In the genomic region with DNA sequence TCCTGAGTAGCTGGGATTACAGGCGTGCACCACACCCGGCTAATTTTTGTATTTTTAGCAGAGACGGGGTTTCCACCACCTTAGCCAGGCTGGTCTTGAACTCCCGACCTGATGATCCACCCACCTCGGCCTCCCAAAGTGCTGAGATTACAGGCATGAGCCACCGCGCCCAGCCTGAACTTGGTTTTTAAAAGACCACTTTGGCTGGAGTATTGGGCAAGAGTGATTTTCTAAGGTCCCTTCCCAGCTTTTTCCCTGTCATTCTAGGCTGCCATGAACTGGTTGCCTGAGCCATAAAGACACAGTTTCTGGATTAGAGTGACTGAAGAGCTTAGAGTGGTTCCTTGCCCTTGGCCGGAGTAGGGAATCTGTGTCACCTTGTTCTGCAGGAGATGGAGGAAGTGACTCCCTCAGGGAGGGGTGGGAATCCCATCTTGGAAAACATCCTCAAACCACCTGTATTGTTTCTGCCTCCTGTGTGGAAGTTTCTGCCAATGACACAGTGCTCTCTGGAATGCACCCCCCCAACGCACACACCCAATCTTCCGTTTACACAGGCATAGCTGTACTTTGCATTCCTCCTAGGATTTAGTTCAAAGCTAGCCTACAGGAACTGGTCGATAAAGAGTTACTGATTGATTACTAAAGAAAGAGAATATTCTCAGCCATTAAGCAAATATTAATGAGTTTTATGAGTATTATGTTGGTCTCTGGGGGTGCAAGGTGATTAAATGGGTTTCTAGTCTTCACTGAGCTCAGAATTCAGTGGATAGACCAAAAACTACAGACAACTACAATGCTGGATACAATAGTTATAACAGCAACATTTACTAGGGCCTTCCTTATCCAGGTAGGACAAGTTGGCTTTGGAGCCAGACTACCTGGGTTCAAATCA, we compare ENCODE assay signal across 1 cellular context.
TF ChIP-seq lines count a peak whose summit lies in the region.

No MANE protein-coding gene starts in this region.

TF ChIP-seq in HepG2, 621 proteins besides CTCF, POLR2A, EP300 and RAD21 (continued from another document and continues in another):
- TF ChIP-seq ZNF343 (CRISPR knock-in tag; IDR thresholded peaks at IDR 0.05) (peak; percentile 86; the same call in 1 of the 2 replicates), NR3C1 (CRISPR knock-in tag; IDR thresholded peaks at IDR 0.05) (no peak), RFX3 (CRISPR knock-in tag; IDR thresholded peaks at IDR 0.05) (peak; percentile 61; the same call in 1 of the 2 replicates), ARNTL (CRISPR knock-in tag; IDR thresholded peaks at IDR 0.05) (peak; percentile 97), ZNF672 (CRISPR knock-in tag; IDR thresholded peaks at IDR 0.05) (no peak), ISX (CRISPR knock-in tag; conservative IDR thresholded peaks at IDR 0.05) (no peak), NBN (conservative IDR thresholded peaks at IDR 0.05) (no peak), ERF (CRISPR knock-in tag; IDR thresholded peaks at IDR 0.05) (peak; percentile 100), ZNF331 (CRISPR knock-in tag; IDR thresholded peaks at IDR 0.05) (peak; percentile 98), SMAD1 (CRISPR knock-in tag; IDR thresholded peaks at IDR 0.05; ENCODE audit: borderline replicate concordance, low read depth) (peak; percentile 66; the same call in 1 of the 2 replicates), RXRA (CRISPR knock-in tag; IDR thresholded peaks at IDR 0.05) (peak; percentile 96), ZNF781 (CRISPR knock-in tag; IDR thresholded peaks at IDR 0.05; ENCODE audit: borderline replicate concordance, not compliant biosample characterization) (peak; percentile 86), ZMYM2 (CRISPR knock-in tag; IDR thresholded peaks at IDR 0.05) (peak; percentile 91), RAD51 (IDR thresholded peaks at IDR 0.05; ENCODE audit: borderline replicate concordance) (no peak), ZEB1 (IDR thresholded peaks at IDR 0.05; ENCODE audit: insufficient replicate concordance, low read depth) (peak; percentile 99), MAF1 (CRISPR knock-in tag; IDR thresholded peaks at IDR 0.05; ENCODE audit: borderline replicate concordance) (peak; percentile 93), ZNF263 (CRISPR knock-in tag; IDR thresholded peaks at IDR 0.05) (peak; percentile 82), FOXO1 (CRISPR knock-in tag; IDR thresholded peaks at IDR 0.05) (peak; percentile 100), ZNF816 (CRISPR knock-in tag; IDR thresholded peaks at IDR 0.05; ENCODE audit: borderline replicate concordance) (peak; percentile 75; the same call in 1 of the 2 replicates), SRSF1 (optimal IDR thresholded peaks at IDR 0.05; ENCODE audit: low read depth, low read length) (no peak), MIER3 (CRISPR knock-in tag; IDR thresholded peaks at IDR 0.05; ENCODE audit: borderline replicate concordance) (peak; percentile 100), RARA (CRISPR knock-in tag; IDR thresholded peaks at IDR 0.05) (peak; percentile 99), ZKSCAN8 (CRISPR knock-in tag; IDR thresholded peaks at IDR 0.05; ENCODE audit: borderline replicate concordance) (peak; percentile 98), KLF12 (CRISPR knock-in tag; IDR thresholded peaks at IDR 0.05; ENCODE audit: borderline replicate concordance) (peak; percentile 98), HCFC1 (IDR thresholded peaks at IDR 0.05; ENCODE audit: low read depth, low read length) (no peak), ZNF780A (CRISPR knock-in tag; IDR thresholded peaks at IDR 0.05) (peak; percentile 81; the same call in 1 of the 2 replicates), ZNF24 (IDR thresholded peaks at IDR 0.05) (peak; percentile 91), TAF15 (IDR thresholded peaks at IDR 0.05; ENCODE audit: low read depth, low read length, poor library complexity, severe bottlenecking) (no peak), DMTF1 (CRISPR knock-in tag; IDR thresholded peaks at IDR 0.05) (no peak), JARID2 (CRISPR knock-in tag; IDR thresholded peaks at IDR 0.05; ENCODE audit: insufficient replicate concordance) (peak; percentile 95), ATF4 (CRISPR knock-in tag; IDR thresholded peaks at IDR 0.05) (peak in 1 of 2 experiments; percentile 92; a peak in 2 of 4 replicates), MED8 (CRISPR knock-in tag; IDR thresholded peaks at IDR 0.05; ENCODE audit: insufficient replicate concordance) (peak; percentile 100), SRY (CRISPR knock-in tag; IDR thresholded peaks at IDR 0.05) (peak; percentile 49; the same call in 1 of the 2 replicates), SRSF4 (IDR thresholded peaks at IDR 0.05; ENCODE audit: low read depth, low read length, poor library complexity, severe bottlenecking) (no peak), ZNF180 (CRISPR knock-in tag; IDR thresholded peaks at IDR 0.05; ENCODE audit: borderline replicate concordance, low read depth) (no peak; the same call in 1 of the 2 replicates), ZNF142 (CRISPR knock-in tag; IDR thresholded peaks at IDR 0.05) (peak; percentile 87), SRSF9 (IDR thresholded peaks at IDR 0.05; ENCODE audit: borderline replicate concordance, insufficient read depth, low read depth, low read length, poor library complexity, severe bottlenecking) (no peak), ZNF329 (CRISPR knock-in tag; IDR thresholded peaks at IDR 0.05; ENCODE audit: low read depth) (peak; percentile 82; the same call in 1 of the 2 replicates), MBD4 (IDR thresholded peaks at IDR 0.05; ENCODE audit: borderline replicate concordance, low read length) (peak; percentile 99), TP53 (CRISPR knock-in tag; conservative IDR thresholded peaks at IDR 0.05) (peak; percentile 93), KLF15 (CRISPR knock-in tag; IDR thresholded peaks at IDR 0.05; ENCODE audit: borderline replicate concordance) (peak; percentile 92; the same call in 1 of the 2 replicates), PCBP1 (IDR thresholded peaks at IDR 0.05; ENCODE audit: borderline replicate concordance, low read depth, low read length) (no peak), GATA4 (IDR thresholded peaks at IDR 0.05; ENCODE audit: borderline replicate concordance, low read depth) (peak; percentile 99), E2F1 (CRISPR knock-in tag; IDR thresholded peaks at IDR 0.05) (peak; percentile 40; the same call in 1 of the 2 replicates), XBP1 (CRISPR knock-in tag; IDR thresholded peaks at IDR 0.05) (peak; percentile 89; the same call in 1 of the 2 replicates), ZNF660 (CRISPR knock-in tag; IDR thresholded peaks at IDR 0.05; ENCODE audit: borderline replicate concordance, low read depth) (no peak), ZNF547 (CRISPR knock-in tag; IDR thresholded peaks at IDR 0.05) (peak; percentile 80; the same call in 1 of the 2 replicates), IRX3 (CRISPR knock-in tag; IDR thresholded peaks at IDR 0.05; ENCODE audit: borderline replicate concordance, low read depth) (no peak), ZBTB7A (CRISPR knock-in tag; IDR thresholded peaks at IDR 0.05) (peak; percentile 93), ZNF7 (CRISPR knock-in tag; IDR thresholded peaks at IDR 0.05) (no peak; the same call in 1 of the 2 replicates), BORCS8-MEF2B (CRISPR knock-in tag; IDR thresholded peaks at IDR 0.05) (peak; percentile 89)
- TF ChIP-seq, protein P1, sequence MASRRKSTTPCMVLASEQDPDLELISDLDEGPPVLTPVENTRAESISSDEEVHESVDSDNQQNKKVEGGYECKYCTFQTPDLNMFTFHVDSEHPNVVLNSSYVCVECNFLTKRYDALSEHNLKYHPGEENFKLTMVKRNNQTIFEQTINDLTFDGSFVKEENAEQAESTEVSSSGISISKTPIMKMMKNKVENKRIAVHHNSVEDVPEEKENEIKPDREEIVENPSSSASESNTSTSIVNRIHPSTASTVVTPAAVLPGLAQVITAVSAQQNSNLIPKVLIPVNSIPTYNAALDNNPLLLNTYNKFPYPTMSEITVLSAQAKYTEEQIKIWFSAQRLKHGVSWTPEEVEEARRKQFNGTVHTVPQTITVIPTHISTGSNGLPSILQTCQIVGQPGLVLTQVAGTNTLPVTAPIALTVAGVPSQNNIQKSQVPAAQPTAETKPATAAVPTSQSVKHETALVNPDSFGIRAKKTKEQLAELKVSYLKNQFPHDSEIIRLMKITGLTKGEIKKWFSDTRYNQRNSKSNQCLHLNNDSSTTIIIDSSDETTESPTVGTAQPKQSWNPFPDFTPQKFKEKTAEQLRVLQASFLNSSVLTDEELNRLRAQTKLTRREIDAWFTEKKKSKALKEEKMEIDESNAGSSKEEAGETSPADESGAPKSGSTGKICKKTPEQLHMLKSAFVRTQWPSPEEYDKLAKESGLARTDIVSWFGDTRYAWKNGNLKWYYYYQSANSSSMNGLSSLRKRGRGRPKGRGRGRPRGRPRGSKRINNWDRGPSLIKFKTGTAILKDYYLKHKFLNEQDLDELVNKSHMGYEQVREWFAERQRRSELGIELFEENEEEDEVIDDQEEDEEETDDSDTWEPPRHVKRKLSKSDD (CRISPR knock-in tag; IDR thresholded peaks at IDR 0.05; ENCODE audit: low read depth), result peak; percentile 91
- TF ChIP-seq, protein P2, sequence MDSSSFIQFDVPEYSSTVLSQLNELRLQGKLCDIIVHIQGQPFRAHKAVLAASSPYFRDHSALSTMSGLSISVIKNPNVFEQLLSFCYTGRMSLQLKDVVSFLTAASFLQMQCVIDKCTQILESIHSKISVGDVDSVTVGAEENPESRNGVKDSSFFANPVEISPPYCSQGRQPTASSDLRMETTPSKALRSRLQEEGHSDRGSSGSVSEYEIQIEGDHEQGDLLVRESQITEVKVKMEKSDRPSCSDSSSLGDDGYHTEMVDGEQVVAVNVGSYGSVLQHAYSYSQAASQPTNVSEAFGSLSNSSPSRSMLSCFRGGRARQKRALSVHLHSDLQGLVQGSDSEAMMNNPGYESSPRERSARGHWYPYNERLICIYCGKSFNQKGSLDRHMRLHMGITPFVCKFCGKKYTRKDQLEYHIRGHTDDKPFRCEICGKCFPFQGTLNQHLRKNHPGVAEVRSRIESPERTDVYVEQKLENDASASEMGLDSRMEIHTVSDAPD (CRISPR knock-in tag; IDR thresholded peaks at IDR 0.05), result peak; percentile 84; the same call in 1 of the 2 replicates
